13 cellular contexts compared by ENCODE assay signal in genomic region chr14:95211721-95212504, GRCh38. TPM values are rescaled to one million over a fixed set of nuclear protein-coding genes. Genes with fewer than 3 reads are reported as not detected.
DNase-seq lines count a peak whose midpoint lies in the region; ATAC-seq and TF ChIP-seq lines count a peak whose summit lies in the region.
"Had no signal": no experiment of that assay in that cellular context is flagged by ENCODE, and none has a peak within 500 bp of the region (broad histone marks: within the 10 kb centered on the region; RNA-seq: fewer than 3 reads in every experiment).

No MANE protein-coding gene starts in this region.

- POLR2A ChIA-PET in GM10248 (lab: Yijun Ruan, JAX), result no interaction called here

- CTCF ChIA-PET in GM10248 (lab: Yijun Ruan, JAX), result interaction anchor here (0.7 kb wide), 1 partner anchor 19 kb away, joined by 3 read pairs; no protein-coding TSS in a partner anchor
- CTCF ChIA-PET in activated CD8-positive, alpha-beta memory T cell treated with anti-CD3 and anti-CD28 coated beads, Interleukin-2, amount 10 ng/mL, durations not matched to agents 7 days and 5 days (lab: Charles Lee), result no interaction called here

- no peaks in the 10 kb centered on the region for H3K27me3 Mint-ChIP-seq in activated CD8-positive, alpha-beta memory T cell treated with anti-CD3 and anti-CD28 coated beads, Interleukin-2, amount 10 ng/mL, durations not matched to agents 7 days and 5 days

- no peaks in the 10 kb centered on the region for H3K36me3 Mint-ChIP-seq in activated CD8-positive, alpha-beta memory T cell treated with anti-CD3 and anti-CD28 coated beads, Interleukin-2, amount 10 ng/mL, durations not matched to agents 7 days and 5 days
- H3K36me3 Mint-ChIP-seq in stimulated activated effector memory CD8-positive, alpha-beta T cell treated with anti-CD3 and anti-CD28 coated beads, Interleukin-12 subunit alpha, Interleukin-12 subunit beta, amount 100 ng/mL, for 72 hours, result no peaks in the 10 kb centered on the region
- H3K36me3 Mint-ChIP-seq: activated naive CD4-positive, alpha-beta T cell treated with anti-CD3 and anti-CD28 coated beads, Interleukin-2, amount 50 U/mL, for 24 hours had no signal

- H3K4me3 Mint-ChIP-seq in activated CD8-positive, alpha-beta memory T cell treated with anti-CD3 and anti-CD28 coated beads, Interleukin-2, amount 10 ng/mL, durations not matched to agents 7 days and 5 days, result no peak overlapping the region
- no peak overlapping the region for H3K4me3 Mint-ChIP-seq in stimulated activated effector memory CD8-positive, alpha-beta T cell treated with anti-CD3 and anti-CD28 coated beads, Interleukin-12 subunit alpha, Interleukin-12 subunit beta, amount 100 ng/mL, for 72 hours
- H3K4me3 Mint-ChIP-seq: activated naive CD4-positive, alpha-beta T cell treated with anti-CD3 and anti-CD28 coated beads, Interleukin-2, amount 50 U/mL, for 24 hours had no signal

- DNase-seq in GM10248 (ENCODE audit: extremely low spot score), result peak; percentile 41
- DNase-seq in glomerular visceral epithelial cell (ENCODE audit: extremely low spot score), result peak; percentile 45
- no peak for DNase-seq in activated CD8-positive, alpha-beta memory T cell treated with anti-CD3 and anti-CD28 coated beads, Interleukin-2, amount 10 ng/mL, durations not matched to agents 7 days and 5 days
- no peak for DNase-seq in NCI-H345 treated with DMSO at 0.1 percent for 48 hours (lab: John Stamatoyannopoulos, UW; ENCODE audit: unreplicated experiment)
- no peak for DNase-seq in stimulated activated effector memory CD8-positive, alpha-beta T cell treated with anti-CD3 and anti-CD28 coated beads, Interleukin-12 subunit alpha, Interleukin-12 subunit beta, amount 100 ng/mL, for 72 hours (ENCODE audit: low spot score in 2 of 2)
- no peak for DNase-seq in NCI-H1417 (lab: John Stamatoyannopoulos, UW)
- DNase-seq: DMS79, NCI-H69, ovary, SIG-M5 had no signal

- H3K9me3 Mint-ChIP-seq in activated CD8-positive, alpha-beta memory T cell treated with anti-CD3 and anti-CD28 coated beads, Interleukin-2, amount 10 ng/mL, durations not matched to agents 7 days and 5 days (ENCODE audit: low read depth), result no peaks in the 10 kb centered on the region
- H3K9me3 Mint-ChIP-seq in stimulated activated effector memory CD8-positive, alpha-beta T cell treated with anti-CD3 and anti-CD28 coated beads, Interleukin-12 subunit alpha, Interleukin-12 subunit beta, amount 100 ng/mL, for 72 hours, result no peaks in the 10 kb centered on the region
- H3K9me3 Mint-ChIP-seq: activated naive CD4-positive, alpha-beta T cell treated with anti-CD3 and anti-CD28 coated beads, Interleukin-2, amount 50 U/mL, for 24 hours had no signal

- H3K4me1 Mint-ChIP-seq in activated CD8-positive, alpha-beta memory T cell treated with anti-CD3 and anti-CD28 coated beads, Interleukin-2, amount 10 ng/mL, durations not matched to agents 7 days and 5 days, result no peaks in the 10 kb centered on the region
- peaks cover 5% of the 10 kb centered on the region for H3K4me1 Mint-ChIP-seq in stimulated activated effector memory CD8-positive, alpha-beta T cell treated with anti-CD3 and anti-CD28 coated beads, Interleukin-12 subunit alpha, Interleukin-12 subunit beta, amount 100 ng/mL, for 72 hours
- H3K4me1 Mint-ChIP-seq: activated naive CD4-positive, alpha-beta T cell treated with anti-CD3 and anti-CD28 coated beads, Interleukin-2, amount 50 U/mL, for 24 hours had no signal

- ATAC-seq in GM19452 (IDR thresholded peaks at IDR 0.05; ENCODE audit: unreplicated experiment) (peak; percentile 76), HG03097 (IDR thresholded peaks at IDR 0.05; ENCODE audit: low FRiP score, unreplicated experiment) (peak; percentile 55)
- ATAC-seq in activated CD8-positive, alpha-beta memory T cell treated with anti-CD3 and anti-CD28 coated beads, Interleukin-2, amount 10 ng/mL, durations not matched to agents 7 days and 5 days, result no peak
- ATAC-seq in stimulated activated effector memory CD8-positive, alpha-beta T cell treated with anti-CD3 and anti-CD28 coated beads, Interleukin-12 subunit alpha, Interleukin-12 subunit beta, amount 100 ng/mL, for 72 hours, result no peak

- no peak overlapping the region for H3K27ac Mint-ChIP-seq in activated CD8-positive, alpha-beta memory T cell treated with anti-CD3 and anti-CD28 coated beads, Interleukin-2, amount 10 ng/mL, durations not matched to agents 7 days and 5 days
- H3K27ac Mint-ChIP-seq in stimulated activated effector memory CD8-positive, alpha-beta T cell treated with anti-CD3 and anti-CD28 coated beads, Interleukin-12 subunit alpha, Interleukin-12 subunit beta, amount 100 ng/mL, for 72 hours, result no peak overlapping the region
- H3K27ac Mint-ChIP-seq: activated naive CD4-positive, alpha-beta T cell treated with anti-CD3 and anti-CD28 coated beads, Interleukin-2, amount 50 U/mL, for 24 hours had no signal

- TF ChIP-seq CTCF in GM10248 (IDR thresholded peaks at IDR 0.05; ENCODE audit: control extremely low read depth, extremely low read depth, low read depth, missing control alignments), result no peak

RNA-seq across cellular contexts. Expression of gene DICER1, which starts 54.6 kb away (rescaled TPM):
- total RNA-seq in activated CD8-positive, alpha-beta memory T cell treated with anti-CD3 and anti-CD28 coated beads, Interleukin-2, amount 10 ng/mL, durations not matched to agents 7 days and 5 days, result 10 to 100 TPM; 61.4 to 75.6 TPM

Comparison
In these comparisons a context has a peak if more than half of its experiments do, and no peak if none do; other contexts are left out.
1. DNase-seq: peak in GM10248 (single experiment) and glomerular visceral epithelial cell (single experiment); none in activated CD8-positive, alpha-beta memory T cell treated with anti-CD3 and anti-CD28 coated beads, Interleukin-2, amount 10 ng/mL, durations not matched to agents 7 days and 5 days (single experiment), NCI-H345 treated with DMSO at 0.1 percent for 48 hours (single experiment), stimulated activated effector memory CD8-positive, alpha-beta T cell treated with anti-CD3 and anti-CD28 coated beads, Interleukin-12 subunit alpha, Interleukin-12 subunit beta, amount 100 ng/mL, for 72 hours (0 of 2) and NCI-H1417 (0 of 3).
2. ATAC-seq: peak in GM19452 (single experiment) and HG03097 (single experiment); none in activated CD8-positive, alpha-beta memory T cell treated with anti-CD3 and anti-CD28 coated beads, Interleukin-2, amount 10 ng/mL, durations not matched to agents 7 days and 5 days (single experiment) and stimulated activated effector memory CD8-positive, alpha-beta T cell treated with anti-CD3 and anti-CD28 coated beads, Interleukin-12 subunit alpha, Interleukin-12 subunit beta, amount 100 ng/mL, for 72 hours (single experiment).